ENCODE assay signal across 13 cellular contexts in genomic region chr7:41910916-41911315, GRCh38.
"Had no signal": no experiment of that assay in that cellular context is flagged by ENCODE, and none has a peak within 500 bp of the region (broad histone marks: within the 10 kb centered on the region; RNA-seq: fewer than 3 reads in every experiment).

No MANE protein-coding gene starts in this region.

- H3K27ac ChIP-seq: body of pancreas, coronary artery, gastroesophageal sphincter, parathyroid adenoma, thyroid gland had no signal

- H3K36me3 ChIP-seq: gastroesophageal sphincter, thyroid gland had no signal

- H3K9me3 ChIP-seq: gastroesophageal sphincter, mucosa of descending colon, thyroid gland had no signal

- DNase-seq: activated CD4-positive, alpha-beta memory T cell treated with anti-CD3 and anti-CD28 coated beads for 36 hours; activated CD8-positive, alpha-beta memory T cell treated with anti-CD3 and anti-CD28 coated beads, Interleukin-2, amount 10 ng/mL, durations not matched to agents 7 days and 5 days; activated naive CD4-positive, alpha-beta T cell treated with anti-CD3 and anti-CD28 coated beads, Interleukin-2, amount 10 ng/mL, durations not matched to agents 7 days and 5 days; activated T-cell treated with anti-CD3 and anti-CD28 coated beads, Interleukin-2, amount 50 U/mL, for 1 hour; body of pancreas; mucosa of descending colon; naive thymus-derived CD4-positive, alpha-beta T cell; stimulated activated CD4-positive, alpha-beta T cell treated with anti-CD3 and anti-CD28 coated beads, Interleukin-1b, Interleukin-23, amount 100 ng/mL, for 48 hours; T-helper 1 cell; thyroid gland had no signal

- H3K9ac ChIP-seq: parathyroid adenoma had no signal

- H3K27me3 ChIP-seq: body of pancreas, gastroesophageal sphincter, thyroid gland had no signal

- H3K79me2 ChIP-seq: parathyroid adenoma had no signal

- H3K4me3 ChIP-seq: body of pancreas, coronary artery, gastroesophageal sphincter, mucosa of descending colon, thyroid gland had no signal

- H3K4me1 ChIP-seq: body of pancreas, parathyroid adenoma, thyroid gland had no signal

- H2AFZ ChIP-seq: parathyroid adenoma had no signal
